2 cellular contexts compared by ENCODE assay signal in the genomic region with DNA sequence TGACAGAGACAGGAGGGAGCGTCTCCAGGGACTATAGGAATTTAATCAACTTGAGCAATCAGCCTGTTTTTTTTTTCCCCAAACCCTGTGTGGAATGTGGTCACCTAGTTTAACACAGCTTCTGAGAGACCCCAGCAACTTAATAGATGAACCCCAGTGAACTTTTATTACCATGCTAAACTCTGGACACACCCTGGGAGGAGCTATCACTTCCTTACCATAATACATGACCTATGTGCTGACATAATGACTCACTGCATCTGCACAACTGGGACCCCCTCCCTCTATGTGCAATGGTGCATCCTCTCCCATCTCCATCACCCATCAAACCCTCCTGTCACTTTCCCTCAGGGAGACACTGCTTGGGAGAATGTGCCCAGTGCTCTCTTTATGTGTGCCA.
TF ChIP-seq lines count a peak whose summit lies in the region.

No MANE protein-coding gene starts in this region.

TF ChIP-seq in A549, 52 proteins besides CTCF, POLR2A, EP300 and RAD21 (continued from another document):
- TF ChIP-seq PBX3 (IDR thresholded peaks at IDR 0.05) (no peak), HOXA7 (CRISPR knock-in tag; IDR thresholded peaks at IDR 0.05) (no peak), EHF (CRISPR knock-in tag; IDR thresholded peaks at IDR 0.05) (no peak), CEBPB (IDR thresholded peaks at IDR 0.05) (no peak), HES2 (IDR thresholded peaks at IDR 0.05) (no peak), RARB (CRISPR knock-in tag; IDR thresholded peaks at IDR 0.05) (no peak), RFX5 (IDR thresholded peaks at IDR 0.05) (no peak), HOXB5 (CRISPR knock-in tag; IDR thresholded peaks at IDR 0.05) (no peak), E2F6 (IDR thresholded peaks at IDR 0.05; ENCODE audit: borderline replicate concordance, low read depth) (no peak), BCL3 (IDR thresholded peaks at IDR 0.05) (no peak), HOXB13 (CRISPR knock-in tag; IDR thresholded peaks at IDR 0.05; ENCODE audit: low read depth) (no peak), NPAS2 (CRISPR knock-in tag; IDR thresholded peaks at IDR 0.05; ENCODE audit: borderline replicate concordance) (no peak), PHF8 (IDR thresholded peaks at IDR 0.05; ENCODE audit: borderline replicate concordance, low read depth) (no peak), MAZ (IDR thresholded peaks at IDR 0.05; ENCODE audit: borderline replicate concordance, low read depth, low read length) (no peak), CBX2 (IDR thresholded peaks at IDR 0.05; ENCODE audit: borderline replicate concordance, low read depth) (no peak), KDM1A (IDR thresholded peaks at IDR 0.05; ENCODE audit: low read depth) (no peak)
- TF ChIP-seq, protein P1, sequence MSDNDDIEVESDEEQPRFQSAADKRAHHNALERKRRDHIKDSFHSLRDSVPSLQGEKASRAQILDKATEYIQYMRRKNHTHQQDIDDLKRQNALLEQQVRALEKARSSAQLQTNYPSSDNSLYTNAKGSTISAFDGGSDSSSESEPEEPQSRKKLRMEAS (IDR thresholded peaks at IDR 0.05): no peak

TF ChIP-seq in HepG2, 621 proteins besides CTCF, POLR2A, EP300 and RAD21 (continued from another document):
- TF ChIP-seq, protein P2, sequence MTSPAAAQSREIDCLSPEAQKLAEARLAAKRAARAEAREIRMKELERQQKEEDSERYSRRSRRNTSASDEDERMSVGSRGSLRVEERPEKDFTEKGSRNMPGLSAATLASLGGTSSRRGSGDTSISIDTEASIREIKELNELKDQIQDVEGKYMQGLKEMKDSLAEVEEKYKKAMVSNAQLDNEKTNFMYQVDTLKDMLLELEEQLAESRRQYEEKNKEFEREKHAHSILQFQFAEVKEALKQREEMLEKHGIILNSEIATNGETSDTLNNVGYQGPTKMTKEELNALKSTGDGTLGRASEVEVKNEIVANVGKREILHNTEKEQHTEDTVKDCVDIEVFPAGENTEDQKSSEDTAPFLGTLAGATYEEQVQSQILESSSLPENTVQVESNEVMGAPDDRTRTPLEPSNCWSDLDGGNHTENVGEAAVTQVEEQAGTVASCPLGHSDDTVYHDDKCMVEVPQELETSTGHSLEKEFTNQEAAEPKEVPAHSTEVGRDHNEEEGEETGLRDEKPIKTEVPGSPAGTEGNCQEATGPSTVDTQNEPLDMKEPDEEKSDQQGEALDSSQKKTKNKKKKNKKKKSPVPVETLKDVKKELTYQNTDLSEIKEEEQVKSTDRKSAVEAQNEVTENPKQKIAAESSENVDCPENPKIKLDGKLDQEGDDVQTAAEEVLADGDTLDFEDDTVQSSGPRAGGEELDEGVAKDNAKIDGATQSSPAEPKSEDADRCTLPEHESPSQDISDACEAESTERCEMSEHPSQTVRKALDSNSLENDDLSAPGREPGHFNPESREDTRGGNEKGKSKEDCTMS (CRISPR knock-in tag; conservative IDR thresholded peaks at IDR 0.05): no peak
- TF ChIP-seq ZNF597 (CRISPR knock-in tag; IDR thresholded peaks at IDR 0.05) (no peak), HES4 (CRISPR knock-in tag; IDR thresholded peaks at IDR 0.05; ENCODE audit: borderline replicate concordance) (no peak), KAT2B (IDR thresholded peaks at IDR 0.05; ENCODE audit: borderline replicate concordance, low read depth, low read length) (no peak), GATAD1 (CRISPR knock-in tag; IDR thresholded peaks at IDR 0.05) (no peak), NFYC (CRISPR knock-in tag; IDR thresholded peaks at IDR 0.05) (no peak)
